ENCODE assay signal across 17 cellular contexts in genomic region chr10:54703086-54703485, GRCh38.
DNase-seq lines count a peak whose midpoint lies in the region; ATAC-seq and TF ChIP-seq lines count a peak whose summit lies in the region.
"Had no signal": no experiment of that assay in that cellular context is flagged by ENCODE, and none has a peak within 500 bp of the region (broad histone marks: within the 10 kb centered on the region; RNA-seq: fewer than 3 reads in every experiment).

No MANE protein-coding gene starts in this region.

- H3K27me3 ChIP-seq in A673 (replicated peaks; ENCODE audit: insufficient read depth, low read depth, low read length, poor library complexity) (no peaks in the 10 kb centered on the region), PC-3 (ENCODE audit: low read length) (no peaks in the 10 kb centered on the region), testis (no peaks in the 10 kb centered on the region)

- H4K20me1 ChIP-seq in PC-3 (ENCODE audit: low read length), result no peaks in the 10 kb centered on the region

- no peaks in the 10 kb centered on the region for H3K9me2 ChIP-seq in PC-3 (replicated peaks; ENCODE audit: low read length)

- CTCF ChIA-PET in A673 (lab: Charles Lee), result no interaction called here
- CTCF ChIA-PET in PC-3 (lab: Charles Lee), result no interaction called here

- BruUV-seq in A673 (replicated peaks; lab: Mats Ljungman, UMichigan) (no TSS peak), PC-3 (replicated peaks; lab: Mats Ljungman, UMichigan) (no TSS peak)

- TF ChIP-seq CTCF in A673 (conservative IDR thresholded peaks at IDR 0.05; ENCODE audit: low read depth, low read length) (no peak), PC-3 (conservative IDR thresholded peaks at IDR 0.05; ENCODE audit: low read depth, low read length) (no peak), testis (IDR thresholded peaks at IDR 0.05) (no peak)

- peaks cover 20% of the 10 kb centered on the region for H3K9me3 ChIP-seq in A673 (ENCODE audit: low read depth, low read length, poor library complexity, severe bottlenecking)
- H3K9me3 ChIP-seq in PC-3 (ENCODE audit: low read length), result 0 out of 2 replicates have a peak, but pooled peaks cover 4% of the 10 kb centered on the region
- H3K9me3 ChIP-seq in testis, result no peaks in the 10 kb centered on the region

- TF ChIP-seq POLR2A in testis (IDR thresholded peaks at IDR 0.05), result no peak

- H3K27ac ChIP-seq in A673 (ENCODE audit: low read depth, low read length, poor library complexity, severe bottlenecking), result no peak overlapping the region
- no peak overlapping the region for H3K27ac ChIP-seq in PC-3 (ENCODE audit: low read length)
- no peak overlapping the region for H3K27ac ChIP-seq in testis

- ATAC-seq in PC-3 (peak; percentile 37; the same call in 1 of the 2 replicates), esophagus mucosa (no peak), GM18517 (IDR thresholded peaks at IDR 0.05; ENCODE audit: unreplicated experiment) (no peak)
- ATAC-seq: Panc1 had no signal

- H3K4me3 ChIP-seq in A673 (ENCODE audit: low read depth, low read length, poor library complexity, severe bottlenecking) (no peak overlapping the region), PC-3 (ENCODE audit: low read length) (no peak overlapping the region), testis (no peak overlapping the region)

- no peaks in the 10 kb centered on the region for H3K36me3 ChIP-seq in A673 (ENCODE audit: insufficient read depth, low read length, poor library complexity, severe bottlenecking)
- H3K36me3 ChIP-seq in PC-3 (ENCODE audit: low read depth, low read length), result no peaks in the 10 kb centered on the region
- no peaks in the 10 kb centered on the region for H3K36me3 ChIP-seq in testis (ENCODE audit: low read depth, missing control alignments)

- intact Hi-C loops in A673 (cut with micrococcal nuclease; ENCODE audit: unreplicated experiment) (no loop called here), PC-3 (cut with micrococcal nuclease) (no loop called here), testis (cut with DNase I; ENCODE audit: low total_unique reads) (no loop called here)

- H3K4me2 ChIP-seq in PC-3 (ENCODE audit: low read length), result no peak overlapping the region

- H3K9ac ChIP-seq in PC-3 (ENCODE audit: low read length), result no peak overlapping the region

- DNase-seq in A673 (ENCODE audit: low spot score) (peak; percentile 0), PC-3 (peak; percentile 45), astrocyte of the hippocampus (ENCODE audit: low read depth, low spot score) (peak; percentile 14), iPS DF 19.7 (ENCODE audit: low read depth, low spot score) (peak; percentile 20), NCI-H1436 treated with DMSO at 0.1 percent for 48 hours (lab: John Stamatoyannopoulos, UW) (no peak), testis (no peak)
- DNase-seq: Karpas-422; NCI-H1048; NCI-H1417 treated with DMSO at 0.1 percent for 48 hours; NCI-H187 treated with DMSO at 0.1 percent for 48 hours; NCI-H2107; NCI-H774; NK-92 treated with Interleukin-12 subunit alpha and Interleukin-12 subunit beta, amount 100 ng/mL, for 24 hours; SIG-M5 had no signal

- H2AFZ ChIP-seq in PC-3 (ENCODE audit: low read length), result no peak overlapping the region

- POLR2A ChIA-PET in A673 (lab: Charles Lee; ENCODE audit: low non-redundant PET), result no interaction called here
- POLR2A ChIA-PET in PC-3 (lab: Charles Lee; ENCODE audit: unreplicated experiment), result no interaction called here

- 88 to 91% methylated on average over 2 of the region's 2 CpGs for WGBS in testis, 2 donors

- no peaks in the 10 kb centered on the region for H3K79me2 ChIP-seq in PC-3 (ENCODE audit: low read length)

- H3F3A ChIP-seq in PC-3 (ENCODE audit: low read length, unreplicated experiment), result no peaks in the 10 kb centered on the region

- H3K4me1 ChIP-seq in A673 (ENCODE audit: insufficient read depth, low read length, poor library complexity, severe bottlenecking), result no peaks in the 10 kb centered on the region
- H3K4me1 ChIP-seq in PC-3 (ENCODE audit: insufficient read depth, low read length), result no peaks in the 10 kb centered on the region
- H3K4me1 ChIP-seq in testis, result no peaks in the 10 kb centered on the region

Comparison
In these comparisons a context has a peak if more than half of its experiments do, and no peak if none do; other contexts are left out.
1. DNase-seq: peak in A673 (single experiment), PC-3 (single experiment), astrocyte of the hippocampus (single experiment) and iPS DF 19.7 (single experiment); none in NCI-H1436 treated with DMSO at 0.1 percent for 48 hours (single experiment) and testis (single experiment).